9 cellular contexts compared by ENCODE assay signal in genomic region chr7:105281966-105282365, GRCh38.
"Had no signal": no experiment of that assay in that cellular context is flagged by ENCODE, and none has a peak within 500 bp of the region (broad histone marks: within the 10 kb centered on the region; RNA-seq: fewer than 3 reads in every experiment).

No MANE protein-coding gene starts in this region.

- H3K4me3 Mint-ChIP-seq: HFFc6, IgD-negative memory B cell had no signal

- ATAC-seq: HCT116, HepG2 had no signal

- H3K36me3 ChIP-seq: HAP-1 had no signal

- DNase-seq: GM23248, GOT3, H7, HFFc6 had no signal

- H3K9ac ChIP-seq: GM23248 had no signal

- H3K4me3 ChIP-seq: GM23248, HAP-1 had no signal

- H3K27ac ChIP-seq: GM23248, HL-60 had no signal

- H3K27me3 Mint-ChIP-seq: IgD-negative memory B cell had no signal

- H2AFZ ChIP-seq: GM23248 had no signal

- H3K9me3 ChIP-seq: HAP-1 had no signal

- H3K27ac Mint-ChIP-seq: HFFc6, IgD-negative memory B cell had no signal
